In the genomic region with DNA sequence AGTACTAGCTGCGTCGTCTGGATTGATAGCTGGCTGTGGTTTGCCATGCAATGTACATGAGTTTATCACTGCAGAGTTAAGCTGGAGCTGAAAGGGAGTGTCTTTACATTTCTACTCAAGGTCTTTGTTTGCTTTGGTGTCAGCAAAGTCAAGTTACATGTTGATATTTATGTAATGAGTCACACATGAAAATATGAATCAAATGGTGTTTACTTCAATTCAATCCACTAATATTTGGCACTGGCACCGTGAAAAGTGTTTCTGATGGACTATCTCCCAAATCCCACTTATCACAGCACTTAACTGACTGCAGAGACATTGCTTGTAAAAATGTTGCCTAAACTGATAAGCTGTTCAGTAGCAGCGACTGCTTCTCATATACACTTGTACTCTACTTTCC, we compare ENCODE assay signal across 16 cellular contexts.
A peak's percentile ranks its signal among the peaks of the same experiment; 100 is the strongest.
DNase-seq lines count a peak whose midpoint lies in the region; ATAC-seq and TF ChIP-seq lines count a peak whose summit lies in the region.
"Had no signal": no experiment of that assay in that cellular context is flagged by ENCODE, and none has a peak within 500 bp of the region (broad histone marks: within the 10 kb centered on the region; RNA-seq: fewer than 3 reads in every experiment).

No MANE protein-coding gene starts in this region.

- H3K4me1 ChIP-seq in ACC112 (ENCODE audit: control insufficient read depth, insufficient read depth, low read length, unreplicated experiment) (peaks cover 12% of the 10 kb centered on the region), HCT116 (ENCODE audit: control insufficient read depth in 1 of 2, insufficient read depth in 2 of 2, low read length in 2 of 2) (peaks cover 0 to 4% of the 10 kb centered on the region in 2 experiments; a peak in 1 of 4 replicates)
- H3K4me1 ChIP-seq: heart left ventricle had no signal

- intact Hi-C loops in HCT116 (cut with micrococcal nuclease): no loop called here

- CTCF ChIA-PET in HCT116 (lab: Charles Lee): no interaction called here

- no peak overlapping the region for H2AFZ ChIP-seq in ACC112 (ENCODE audit: low read length, unreplicated experiment)
- H2AFZ ChIP-seq in HCT116 (ENCODE audit: low read depth, low read length, poor library complexity, severe bottlenecking): peak overlapping the region; percentile 14

- ATAC-seq in HCT116 (no peak), GM19328 (IDR thresholded peaks at IDR 0.05; ENCODE audit: unreplicated experiment) (no peak), GM19452 (IDR thresholded peaks at IDR 0.05; ENCODE audit: unreplicated experiment) (no peak)
- ATAC-seq: activated naive CD8-positive, alpha-beta T cell treated with anti-CD3 and anti-CD28 coated beads, Interleukin-2, amount 50 U/mL, for 24 hours; heart left ventricle; stimulated activated naive B cell treated with anti-CD40 and anti-IgM and Interleukin-4, amounts not matched to agents 10 μg/mL and 1 μg/mL and 100 μg/mL, for 72 hours had no signal

- TF ChIP-seq RAD21 in HCT116 (IDR thresholded peaks at IDR 0.05; ENCODE audit: low read depth): no peak

- H3K79me2 ChIP-seq in ACC112 (ENCODE audit: control insufficient read depth, insufficient read depth, low read length, unreplicated experiment) (no peaks in the 10 kb centered on the region), HCT116 (ENCODE audit: insufficient read depth, low read length) (no peaks in the 10 kb centered on the region)

- no peaks in the 10 kb centered on the region for H3K9me2 ChIP-seq in HCT116 (ENCODE audit: insufficient read depth)

- H4K20me1 ChIP-seq in HCT116 (ENCODE audit: insufficient read depth): no peaks in the 10 kb centered on the region

- no peaks in the 10 kb centered on the region for H3K36me3 ChIP-seq in ACC112 (ENCODE audit: insufficient read depth, low read length)
- H3K36me3 ChIP-seq in HCT116 (ENCODE audit: control insufficient read depth in 1 of 2, insufficient read depth in 2 of 2, low read length in 2 of 2): no peaks in the 10 kb centered on the region
- H3K36me3 ChIP-seq in H7 (replicated peaks; ENCODE audit: control insufficient read depth, insufficient read depth, low read length): no peaks in the 10 kb centered on the region
- H3K36me3 ChIP-seq: heart left ventricle, upper lobe of left lung had no signal

- H3K27ac ChIP-seq in ACC112 (ENCODE audit: low read depth, low read length): 0 out of 2 replicates have a peak overlapping the region, but pooled peaks have one; percentile 27
- no peak overlapping the region for H3K27ac ChIP-seq in HCT116 (ENCODE audit: low read depth, low read length)
- H3K27ac ChIP-seq: heart left ventricle, skin epidermis, upper lobe of left lung had no signal

- no peak overlapping the region for H3K9ac ChIP-seq in HCT116 (ENCODE audit: low read length)

- H3K4me2 ChIP-seq in HCT116 (ENCODE audit: low read length): no peak overlapping the region

- BruUV-seq in HCT116 (replicated peaks; lab: Mats Ljungman, UMichigan): no TSS peak

- no peak for TF ChIP-seq POLR2A in HCT116 (IDR thresholded peaks at IDR 0.05; ENCODE audit: borderline replicate concordance, extremely low read depth, insufficient read depth, insufficient read length)

- POLR2A ChIA-PET in HCT116 (lab: Charles Lee): no interaction called here

- H3K9me3 ChIP-seq in HCT116 (ENCODE audit: control insufficient read depth in 1 of 2, insufficient read depth in 1 of 2, low read depth in 1 of 2, low read length in 2 of 2): no peaks in the 10 kb centered on the region
- H3K9me3 ChIP-seq: upper lobe of left lung had no signal

- H3K27me3 ChIP-seq in ACC112 (ENCODE audit: insufficient read depth, low read length): no peaks in the 10 kb centered on the region
- no peaks in the 10 kb centered on the region for H3K27me3 ChIP-seq in HCT116 (ENCODE audit: insufficient read depth, low read length)
- no peaks in the 10 kb centered on the region for H3K27me3 ChIP-seq in H7 (ENCODE audit: control insufficient read depth, insufficient read depth, low read length)
- H3K27me3 ChIP-seq: upper lobe of left lung had no signal

- RAD21 ChIA-PET in HCT116 (lab: Charles Lee; ENCODE audit: low non-redundant PET in 1 of 2, low total read pairs in 2 of 2, uncharacterized antibody in 2 of 2, unreplicated experiment in 2 of 2): no interaction called here

- DNase-seq in HCT116 (ENCODE audit: low read depth, low spot score) (no peak), NCI-H510A (lab: John Stamatoyannopoulos, UW) (peak; percentile 22), epithelial cell of esophagus (ENCODE audit: low read depth) (peak; percentile 70), H7 (no peak), GM19240 (ENCODE audit: insufficient read length, low spot score) (no peak)
- DNase-seq: activated CD4-positive, alpha-beta memory T cell treated with anti-CD3 and anti-CD28 coated beads, Interleukin-2, amount 10 ng/mL, durations not matched to agents 7 days and 5 days; activated naive CD8-positive, alpha-beta T cell treated with anti-CD3 and anti-CD28 coated beads, Interleukin-2, amount 50 U/mL, for 24 hours; heart left ventricle; kidney; NCI-H1694; stimulated activated naive B cell treated with anti-CD40 and anti-IgM and Interleukin-4, amounts not matched to agents 10 μg/mL and 1 μg/mL and 100 μg/mL, for 72 hours; upper lobe of left lung had no signal

- no peak for TF ChIP-seq CTCF in HCT116 (IDR thresholded peaks at IDR 0.05 in 2 of 3, conservative IDR thresholded peaks at IDR 0.05 in 1 of 3; ENCODE audit: borderline replicate concordance in 1 of 3, insufficient read depth in 1 of 3, low read depth in 2 of 3, low read length in 2 of 3)
- TF ChIP-seq CTCF in epithelial cell of esophagus (IDR thresholded peaks at IDR 0.05; ENCODE audit: insufficient read depth, low read depth, low read length, missing control alignments): no peak

- H3K4me3 ChIP-seq in ACC112 (ENCODE audit: low read depth, low read length) (no peak overlapping the region), HCT116 (replicated peaks in 1 of 2; ENCODE audit: low read depth in 1 of 2, low read length in 2 of 2) (no peak overlapping the region), epithelial cell of esophagus (ENCODE audit: low read length) (no peak overlapping the region), H7 (ENCODE audit: insufficient read depth, low read depth, low read length) (no peak overlapping the region)
- H3K4me3 ChIP-seq: heart left ventricle, skin epidermis, upper lobe of left lung had no signal

TF ChIP-seq in HCT116, 20 proteins besides CTCF, POLR2A, EP300 and RAD21:
- TF ChIP-seq CEBPB (IDR thresholded peaks at IDR 0.05; ENCODE audit: low read depth) (no peak), ZFX (IDR thresholded peaks at IDR 0.05) (no peak), TCF7L2 (IDR thresholded peaks at IDR 0.05; ENCODE audit: borderline replicate concordance, extremely low read depth, insufficient read depth, insufficient read length) (no peak), JUND (IDR thresholded peaks at IDR 0.05) (no peak), SRF (IDR thresholded peaks at IDR 0.05; ENCODE audit: low read depth) (no peak), SP1 (IDR thresholded peaks at IDR 0.05; ENCODE audit: low read depth) (no peak), ZNF274 (IDR thresholded peaks at IDR 0.05; ENCODE audit: low read depth, low read length) (no peak), CBX3 (IDR thresholded peaks at IDR 0.05; ENCODE audit: low read depth) (no peak), FOSL1 (IDR thresholded peaks at IDR 0.05; ENCODE audit: low read depth) (no peak), YY1 (IDR thresholded peaks at IDR 0.05; ENCODE audit: extremely low read depth, insufficient replicate concordance, low read depth, low read length) (no peak), ELF1 (IDR thresholded peaks at IDR 0.05; ENCODE audit: borderline replicate concordance, low read depth) (no peak)
- TF ChIP-seq, protein P1, sequence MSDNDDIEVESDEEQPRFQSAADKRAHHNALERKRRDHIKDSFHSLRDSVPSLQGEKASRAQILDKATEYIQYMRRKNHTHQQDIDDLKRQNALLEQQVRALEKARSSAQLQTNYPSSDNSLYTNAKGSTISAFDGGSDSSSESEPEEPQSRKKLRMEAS (IDR thresholded peaks at IDR 0.05): no peak
- TF ChIP-seq, protein P2, sequence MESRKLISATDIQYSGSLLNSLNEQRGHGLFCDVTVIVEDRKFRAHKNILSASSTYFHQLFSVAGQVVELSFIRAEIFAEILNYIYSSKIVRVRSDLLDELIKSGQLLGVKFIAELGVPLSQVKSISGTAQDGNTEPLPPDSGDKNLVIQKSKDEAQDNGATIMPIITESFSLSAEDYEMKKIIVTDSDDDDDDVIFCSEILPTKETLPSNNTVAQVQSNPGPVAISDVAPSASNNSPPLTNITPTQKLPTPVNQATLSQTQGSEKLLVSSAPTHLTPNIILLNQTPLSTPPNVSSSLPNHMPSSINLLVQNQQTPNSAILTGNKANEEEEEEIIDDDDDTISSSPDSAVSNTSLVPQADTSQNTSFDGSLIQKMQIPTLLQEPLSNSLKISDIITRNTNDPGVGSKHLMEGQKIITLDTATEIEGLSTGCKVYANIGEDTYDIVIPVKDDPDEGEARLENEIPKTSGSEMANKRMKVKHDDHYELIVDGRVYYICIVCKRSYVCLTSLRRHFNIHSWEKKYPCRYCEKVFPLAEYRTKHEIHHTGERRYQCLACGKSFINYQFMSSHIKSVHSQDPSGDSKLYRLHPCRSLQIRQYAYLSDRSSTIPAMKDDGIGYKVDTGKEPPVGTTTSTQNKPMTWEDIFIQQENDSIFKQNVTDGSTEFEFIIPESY (IDR thresholded peaks at IDR 0.05; ENCODE audit: extremely low read depth, insufficient replicate concordance, low read length): no peak

Comparison
In these comparisons a context has a peak if more than half of its experiments do, and no peak if none do; other contexts are left out.
1. DNase-seq: peak in NCI-H510A (single experiment) and epithelial cell of esophagus (single experiment); none in HCT116 (single experiment), H7 (single experiment) and GM19240 (single experiment).